In genomic region chr13:98172570-98173405, GRCh38 we compare ENCODE assay signal across 2 cellular contexts.
A peak's percentile ranks its signal among the peaks of the same experiment; 100 is the strongest.
TF ChIP-seq lines count a peak whose summit lies in the region.

No MANE protein-coding gene starts in this region.

TF ChIP-seq in IMR-90, 13 proteins besides CTCF, POLR2A, EP300 and RAD21:
- TF ChIP-seq MAFK (IDR thresholded peaks at IDR 0.05; ENCODE audit: low read depth, low read length) (peak; percentile 80), ELK1 (IDR thresholded peaks at IDR 0.05; ENCODE audit: borderline replicate concordance, low read depth, low read length) (no peak)

TF ChIP-seq in HepG2, 621 proteins besides CTCF, POLR2A, EP300 and RAD21:
- TF ChIP-seq TFE3 (CRISPR knock-in tag; IDR thresholded peaks at IDR 0.05) (no peak), SIN3A (IDR thresholded peaks at IDR 0.05; ENCODE audit: borderline replicate concordance, low read depth, low read length) (no peak), KIAA2018 (CRISPR knock-in tag; IDR thresholded peaks at IDR 0.05; ENCODE audit: borderline replicate concordance) (no peak), ZNF275 (CRISPR knock-in tag; IDR thresholded peaks at IDR 0.05; ENCODE audit: borderline replicate concordance) (no peak), MAFF (IDR thresholded peaks at IDR 0.05; ENCODE audit: low read depth, low read length) (0 out of 2 replicates have a peak, but pooled peaks have one; percentile 22), ZFP82 (CRISPR knock-in tag; IDR thresholded peaks at IDR 0.05; ENCODE audit: borderline replicate concordance) (0 out of 2 replicates have a peak, but pooled peaks have one; percentile 46), ZNF652 (CRISPR knock-in tag; IDR thresholded peaks at IDR 0.05; ENCODE audit: borderline replicate concordance, low read depth) (no peak), TEAD2 (CRISPR knock-in tag; IDR thresholded peaks at IDR 0.05) (no peak), ZNF672 (CRISPR knock-in tag; IDR thresholded peaks at IDR 0.05) (no peak), ZBTB38 (CRISPR knock-in tag; IDR thresholded peaks at IDR 0.05) (no peak), ZNF572 (CRISPR knock-in tag; IDR thresholded peaks at IDR 0.05) (no peak), ZNF567 (CRISPR knock-in tag; IDR thresholded peaks at IDR 0.05; ENCODE audit: borderline replicate concordance) (0 out of 2 replicates have a peak, but pooled peaks have one; percentile 26), SOX6 (IDR thresholded peaks at IDR 0.05) (no peak), SOX6 (CRISPR knock-in tag; IDR thresholded peaks at IDR 0.05) (no peak), MAFK (conservative IDR thresholded peaks at IDR 0.05 in 1 of 2, IDR thresholded peaks at IDR 0.05 in 1 of 2; ENCODE audit: low read length in 2 of 2) (peak; percentile 33 to 60; a peak in 3 of 4 replicates)
